ENCODE assay signal across 1 cellular context in genomic region chr2:134450114-134450513, GRCh38.
TF ChIP-seq lines count a peak whose summit lies in the region.

No MANE protein-coding gene starts in this region.

TF ChIP-seq in GM12878, 131 proteins besides CTCF, POLR2A, EP300 and RAD21:
- TF ChIP-seq RBBP5 (conservative IDR thresholded peaks at IDR 0.05) (no peak), BMI1 (IDR thresholded peaks at IDR 0.05; ENCODE audit: borderline replicate concordance) (no peak), MTA3 (IDR thresholded peaks at IDR 0.05; ENCODE audit: borderline replicate concordance, low read length) (no peak)
